Comparison of ENCODE assay signal across 30 cellular contexts in the genomic region with DNA sequence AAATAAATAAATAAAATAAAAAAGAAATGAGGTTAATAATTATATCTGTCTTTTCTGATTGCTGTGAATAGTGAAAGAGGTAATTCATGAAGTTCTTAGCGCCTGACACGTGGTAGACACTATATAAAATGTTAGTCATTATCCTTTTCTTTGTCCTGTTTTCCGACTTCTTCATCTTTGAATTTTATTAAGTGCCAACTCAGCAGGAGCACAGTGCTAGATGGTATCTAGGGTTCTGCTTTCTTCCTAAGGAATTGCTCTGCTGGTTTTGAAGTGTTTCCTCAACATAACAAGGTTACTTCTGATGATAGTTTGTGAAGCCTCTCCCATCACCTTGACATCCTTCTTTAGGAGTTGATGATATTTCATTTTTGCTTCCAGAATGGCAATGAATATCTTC.
"Had no signal": no experiment of that assay in that cellular context is flagged by ENCODE, and none has a peak within 500 bp of the region (broad histone marks: within the 10 kb centered on the region; RNA-seq: fewer than 3 reads in every experiment).

No MANE protein-coding gene starts in this region.

- FAIRE-seq: frontal cortex had no signal

- H3K27me3 Mint-ChIP-seq: activated CD4-positive, alpha-beta memory T cell treated with anti-CD3 and anti-CD28 coated beads for 36 hours; activated CD4-positive, alpha-beta T cell treated with anti-CD3 and anti-CD28 coated beads for 36 hours; activated CD4-positive, alpha-beta T cell treated with anti-CD3 and anti-CD28 coated beads, Interleukin-2, amount 10 ng/mL, durations not matched to agents 24 days and 14 days; activated CD8-positive, alpha-beta memory T cell treated with anti-CD3 and anti-CD28 coated beads, Interleukin-2, amount 10 ng/mL, durations not matched to agents 7 days and 5 days; activated naive CD4-positive, alpha-beta T cell treated with anti-CD3 and anti-CD28 coated beads, Interleukin-2, amount 10 ng/mL, durations not matched to agents 7 days and 5 days; activated naive CD8-positive, alpha-beta T cell treated with anti-CD3 and anti-CD28 coated beads, Interleukin-2, amount 10 ng/mL, durations not matched to agents 7 days and 5 days; brain had no signal

- H3K27me3 ChIP-seq: ascending aorta, breast epithelium, cardiac muscle cell, colonic mucosa had no signal

- H3K27ac Mint-ChIP-seq: activated CD4-positive, alpha-beta memory T cell treated with anti-CD3 and anti-CD28 coated beads for 36 hours; activated CD4-positive, alpha-beta T cell treated with anti-CD3 and anti-CD28 coated beads for 36 hours; activated CD4-positive, alpha-beta T cell treated with anti-CD3 and anti-CD28 coated beads, Interleukin-2, amount 10 ng/mL, durations not matched to agents 24 days and 14 days; activated CD8-positive, alpha-beta memory T cell treated with anti-CD3 and anti-CD28 coated beads, Interleukin-2, amount 10 ng/mL, durations not matched to agents 7 days and 5 days; activated CD8-positive, alpha-beta T cell treated with anti-CD3 and anti-CD28 coated beads, Interleukin-2, amount 10 ng/mL, durations not matched to agents 7 days and 5 days; activated naive CD4-positive, alpha-beta T cell treated with anti-CD3 and anti-CD28 coated beads, Interleukin-2, amount 10 ng/mL, durations not matched to agents 7 days and 5 days; activated naive CD4-positive, alpha-beta T cell treated with anti-CD3 and anti-CD28 coated beads, Interleukin-2, amount 50 U/mL, for 72 hours; activated naive CD8-positive, alpha-beta T cell treated with anti-CD3 and anti-CD28 coated beads, Interleukin-2, amount 10 ng/mL, durations not matched to agents 7 days and 5 days; activated T-helper 1 cell treated with anti-CD3 and anti-CD28 coated beads, Interleukin-12 subunit alpha, Interleukin-12 subunit beta, Interleukin-2, Interleukin-4 antibody, amounts not matched to agents 30 ng/mL and 10 ng/mL and 1 ng/mL, durations not matched to agents 14 hours and 24 hours and 36 hours; activated T-helper 2 cell treated with anti-CD3 and anti-CD28 coated beads, Interferon-gamma antibody, Interleukin-2, Interleukin-4, amounts not matched to agents 10 μg/mL and 5 μg/mL and 100 μg/mL, durations not matched to agents 14 hours and 24 hours and 36 hours; brain; endodermal cell had no signal

- H3K4me3 ChIP-seq: ascending aorta, breast epithelium, cardiac muscle cell, colonic mucosa had no signal

- H3K27ac ChIP-seq: ascending aorta, breast epithelium, cardiac muscle cell, colonic mucosa had no signal

- H3K9me3 ChIP-seq: ascending aorta, breast epithelium, colonic mucosa had no signal

- ATAC-seq: activated CD4-positive, alpha-beta T cell treated with anti-CD3 and anti-CD28 coated beads for 36 hours; activated CD8-positive, alpha-beta memory T cell treated with anti-CD3 and anti-CD28 coated beads, Interleukin-2, amount 10 ng/mL, durations not matched to agents 7 days and 5 days; activated CD8-positive, alpha-beta T cell treated with anti-CD3 and anti-CD28 coated beads, Interleukin-2, amount 10 ng/mL, durations not matched to agents 7 days and 5 days; activated naive CD4-positive, alpha-beta T cell treated with anti-CD3 and anti-CD28 coated beads, Interleukin-2, amount 50 U/mL, for 72 hours; esophagus mucosa had no signal

- H3K9me3 Mint-ChIP-seq: activated CD4-positive, alpha-beta memory T cell treated with anti-CD3 and anti-CD28 coated beads for 36 hours; activated CD4-positive, alpha-beta T cell treated with anti-CD3 and anti-CD28 coated beads, Interleukin-2, amount 10 ng/mL, durations not matched to agents 24 days and 14 days; activated naive CD4-positive, alpha-beta T cell treated with anti-CD3 and anti-CD28 coated beads, Interleukin-2, amount 10 ng/mL, durations not matched to agents 7 days and 5 days; activated naive CD8-positive, alpha-beta T cell treated with anti-CD3 and anti-CD28 coated beads, Interleukin-2, amount 10 ng/mL, durations not matched to agents 7 days and 5 days; activated T-helper 1 cell treated with anti-CD3 and anti-CD28 coated beads, Interleukin-12 subunit alpha, Interleukin-12 subunit beta, Interleukin-2, Interleukin-4 antibody, amounts not matched to agents 30 ng/mL and 10 ng/mL and 1 ng/mL, durations not matched to agents 14 hours and 24 hours and 36 hours; activated T-helper 2 cell treated with anti-CD3 and anti-CD28 coated beads, Interferon-gamma antibody, Interleukin-2, Interleukin-4, amounts not matched to agents 10 μg/mL and 5 μg/mL and 100 μg/mL, durations not matched to agents 14 hours and 24 hours and 36 hours; brain; endodermal cell had no signal

- H3K4me1 Mint-ChIP-seq: activated CD4-positive, alpha-beta T cell treated with anti-CD3 and anti-CD28 coated beads for 36 hours; activated CD8-positive, alpha-beta memory T cell treated with anti-CD3 and anti-CD28 coated beads, Interleukin-2, amount 10 ng/mL, durations not matched to agents 7 days and 5 days; activated naive CD4-positive, alpha-beta T cell treated with anti-CD3 and anti-CD28 coated beads, Interleukin-2, amount 10 ng/mL, durations not matched to agents 7 days and 5 days; activated naive CD8-positive, alpha-beta T cell treated with anti-CD3 and anti-CD28 coated beads, Interleukin-2, amount 10 ng/mL, durations not matched to agents 7 days and 5 days; endodermal cell had no signal

- H3K36me3 ChIP-seq: ascending aorta, breast epithelium, cardiac muscle cell, colonic mucosa had no signal

- DNase-seq: activated CD4-positive, alpha-beta memory T cell treated with anti-CD3 and anti-CD28 coated beads for 36 hours; activated CD4-positive, alpha-beta T cell treated with anti-CD3 and anti-CD28 coated beads for 36 hours; activated CD4-positive, alpha-beta T cell treated with anti-CD3 and anti-CD28 coated beads, Interleukin-2, amount 10 ng/mL, durations not matched to agents 24 days and 14 days; activated CD4-positive, CD25-positive, alpha-beta regulatory T cell; activated CD4-positive, CD25-positive, alpha-beta regulatory T cell treated with anti-CD3 and anti-CD28 coated beads, Interleukin-2, amount 50 U/mL, for 72 hours; activated CD8-positive, alpha-beta memory T cell treated with anti-CD3 and anti-CD28 coated beads, Interleukin-2, amount 10 ng/mL, durations not matched to agents 7 days and 5 days; activated CD8-positive, alpha-beta memory T cell treated with anti-CD3 and anti-CD28 coated beads, Interleukin-2, amount 50 U/mL, for 4 hours; activated CD8-positive, alpha-beta T cell treated with anti-CD3 and anti-CD28 coated beads, Interleukin-2, amount 10 ng/mL, durations not matched to agents 7 days and 5 days; activated effector memory CD4-positive, alpha-beta T cell treated with anti-CD3 and anti-CD28 coated beads, Interleukin-2, amount 50 U/mL, for 16 hours; activated naive CD4-positive, alpha-beta T cell treated with anti-CD3 and anti-CD28 coated beads, Interleukin-2, amount 10 ng/mL, durations not matched to agents 7 days and 5 days; activated naive CD8-positive, alpha-beta T cell treated with anti-CD3 and anti-CD28 coated beads, Interleukin-2, amount 10 ng/mL, durations not matched to agents 7 days and 5 days; activated T-cell treated with anti-CD3 and anti-CD28 coated beads, Interleukin-2, amount 50 U/mL, for 1 hour; activated T-cell treated with anti-CD3 and anti-CD28 coated beads, Interleukin-2, amount 50 U/mL, for 48 hours; central memory CD4-positive, alpha-beta T cell; cerebellar nuclear complex; colonic mucosa; effector memory CD4-positive, alpha-beta T cell; endodermal cell; foreskin fibroblast; head of caudate nucleus; T-helper 2 cell had no signal

- H3K36me3 Mint-ChIP-seq: activated CD4-positive, alpha-beta memory T cell treated with anti-CD3 and anti-CD28 coated beads for 36 hours; activated CD8-positive, alpha-beta memory T cell treated with anti-CD3 and anti-CD28 coated beads, Interleukin-2, amount 10 ng/mL, durations not matched to agents 7 days and 5 days; activated naive CD4-positive, alpha-beta T cell treated with anti-CD3 and anti-CD28 coated beads, Interleukin-2, amount 10 ng/mL, durations not matched to agents 7 days and 5 days; activated naive CD4-positive, alpha-beta T cell treated with anti-CD3 and anti-CD28 coated beads, Interleukin-2, amount 50 U/mL, for 72 hours; activated naive CD8-positive, alpha-beta T cell treated with anti-CD3 and anti-CD28 coated beads, Interleukin-2, amount 10 ng/mL, durations not matched to agents 7 days and 5 days had no signal

- H3K4me1 ChIP-seq: ascending aorta, breast epithelium, colonic mucosa had no signal

- H3K4me3 Mint-ChIP-seq: activated CD4-positive, alpha-beta memory T cell treated with anti-CD3 and anti-CD28 coated beads for 36 hours; activated CD4-positive, alpha-beta T cell treated with anti-CD3 and anti-CD28 coated beads for 36 hours; activated CD4-positive, alpha-beta T cell treated with anti-CD3 and anti-CD28 coated beads, Interleukin-2, amount 10 ng/mL, durations not matched to agents 24 days and 14 days; activated CD8-positive, alpha-beta memory T cell treated with anti-CD3 and anti-CD28 coated beads, Interleukin-2, amount 10 ng/mL, durations not matched to agents 7 days and 5 days; activated CD8-positive, alpha-beta T cell treated with anti-CD3 and anti-CD28 coated beads, Interleukin-2, amount 10 ng/mL, durations not matched to agents 7 days and 5 days; activated naive CD4-positive, alpha-beta T cell treated with anti-CD3 and anti-CD28 coated beads, Interleukin-2, amount 10 ng/mL, durations not matched to agents 7 days and 5 days; activated naive CD8-positive, alpha-beta T cell treated with anti-CD3 and anti-CD28 coated beads, Interleukin-2, amount 10 ng/mL, durations not matched to agents 7 days and 5 days; activated T-helper 1 cell treated with anti-CD3 and anti-CD28 coated beads, Interleukin-12 subunit alpha, Interleukin-12 subunit beta, Interleukin-2, Interleukin-4 antibody, amounts not matched to agents 30 ng/mL and 10 ng/mL and 1 ng/mL, durations not matched to agents 14 hours and 24 hours and 36 hours; brain; endodermal cell had no signal
